Comparison of ENCODE assay signal across 9 cellular contexts in the genomic region with DNA sequence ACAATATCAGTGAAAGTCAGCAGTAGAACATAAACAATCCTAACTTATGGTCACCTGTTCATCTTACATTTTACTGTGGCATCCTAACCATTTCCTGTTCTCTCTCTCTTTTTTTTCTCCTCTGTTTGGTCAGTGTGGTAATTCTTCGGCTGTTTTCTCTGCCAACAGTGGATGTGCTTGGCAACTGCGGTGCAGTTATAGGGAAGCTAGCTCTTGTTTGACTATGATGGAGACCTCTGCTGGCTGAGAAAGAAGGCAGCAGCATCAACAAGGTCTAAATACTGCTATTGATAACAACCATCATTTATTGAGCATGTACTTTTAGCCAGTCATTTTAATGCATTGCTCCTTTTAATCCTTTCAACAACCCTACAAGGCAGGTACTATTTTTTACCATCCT. TPM values are rescaled to one million over a fixed set of nuclear protein-coding genes. Genes with fewer than 3 reads are reported as not detected.
DNase-seq lines count a peak whose midpoint lies in the region; ATAC-seq and TF ChIP-seq lines count a peak whose summit lies in the region.
"Had no signal": no experiment of that assay in that cellular context is flagged by ENCODE, and none has a peak within 500 bp of the region (broad histone marks: within the 10 kb centered on the region; RNA-seq: fewer than 3 reads in every experiment).

No MANE protein-coding gene starts in this region.

- H3K27me3 Mint-ChIP-seq in endothelial cell (ENCODE audit: unreplicated experiment): no peaks in the 10 kb centered on the region

- DNase-seq in DMS114 treated with DMSO at 0.1 percent for 48 hours (lab: John Stamatoyannopoulos, UW; ENCODE audit: unreplicated experiment) (peak; percentile 31), HT1080 (ENCODE audit: low read depth) (peak; percentile 65), SHP77 (lab: John Stamatoyannopoulos, UW) (peak; percentile 16 to 54), hepatocyte (ENCODE audit: low spot score) (no peak), endothelial cell (ENCODE audit: low spot score) (no peak)

- ATAC-seq in GM21723 (IDR thresholded peaks at IDR 0.05; ENCODE audit: unreplicated experiment): no peak
- ATAC-seq in GM19452 (IDR thresholded peaks at IDR 0.05; ENCODE audit: unreplicated experiment): no peak
- no peak for ATAC-seq in GM19467 (IDR thresholded peaks at IDR 0.05; ENCODE audit: unreplicated experiment)

- no peaks in the 10 kb centered on the region for H3K27me3 ChIP-seq in hepatocyte

- no peaks in the 10 kb centered on the region for H3K9me3 ChIP-seq in hepatocyte (ENCODE audit: low read depth)

- H3K36me3 ChIP-seq in hepatocyte (replicated peaks; ENCODE audit: insufficient read depth, low read depth): no peaks in the 10 kb centered on the region

- H3K4me2 ChIP-seq in hepatocyte: no peak overlapping the region

- H3K4me3 Mint-ChIP-seq in endothelial cell (ENCODE audit: unreplicated experiment): no peak overlapping the region

- WGBS in hepatocyte (ENCODE audit: low lambda C conversion rate, missing lambda C conversion rate): 30% methylated on average over 2 of the region's 2 CpGs

- no peak overlapping the region for H2AFZ ChIP-seq in hepatocyte

- no peaks in the 10 kb centered on the region for H3K79me2 ChIP-seq in hepatocyte

- H4K20me1 ChIP-seq in hepatocyte (ENCODE audit: insufficient read depth, poor library complexity, severe bottlenecking): no peaks in the 10 kb centered on the region

- no peaks in the 10 kb centered on the region for H3K4me1 Mint-ChIP-seq in endothelial cell (ENCODE audit: unreplicated experiment)

- no peaks in the 10 kb centered on the region for H3K9me2 ChIP-seq in hepatocyte (replicated peaks; ENCODE audit: insufficient read depth)

- H3K4me3 ChIP-seq in hepatocyte: no peak overlapping the region

- TF ChIP-seq CTCF in hepatocyte (IDR thresholded peaks at IDR 0.05; ENCODE audit: poor library complexity) (peak; percentile 26), endothelial cell (IDR thresholded peaks at IDR 0.05; ENCODE audit: unreplicated experiment) (no peak)

- no peaks in the 10 kb centered on the region for H3K36me3 Mint-ChIP-seq in endothelial cell (ENCODE audit: low read depth, unreplicated experiment)

- no peaks in the 10 kb centered on the region for H3K4me1 ChIP-seq in hepatocyte (ENCODE audit: insufficient read depth)

- H3K27ac Mint-ChIP-seq in endothelial cell (ENCODE audit: unreplicated experiment): no peak overlapping the region

- H3K9me3 Mint-ChIP-seq in endothelial cell (ENCODE audit: unreplicated experiment): no peaks in the 10 kb centered on the region

- H3K27ac ChIP-seq in hepatocyte: no peak overlapping the region

RNA-seq across cellular contexts. Expression of gene DRD3, which starts 0.7 kb away (rescaled TPM):
- not detected in 2 replicates for total RNA-seq in HT1080 (2014; rRNA removed; shearing (Covaris generic))
- polyA plus RNA-seq in HT1080 (2015; cell fraction: cytosol; rRNA removed): not detected in 2 replicates
- not detected in 2 replicates for polyA plus RNA-seq in HT1080 (2015; cell fraction: nucleus; rRNA removed)
- not detected in 2 replicates for total RNA-seq in hepatocyte
- polyA plus RNA-seq in hepatocyte: not detected in 2 replicates
- total RNA-seq in endothelial cell (ENCODE audit: unreplicated experiment): not detected
- total RNA-seq: mononuclear cell had no signal

RNA-seq across cellular contexts. Expression of gene ZNF80, which starts 57.8 kb away (rescaled TPM):
- total RNA-seq in HT1080 (2014; rRNA removed; shearing (Covaris generic)): not detected in 2 replicates
- not detected in 2 replicates for polyA plus RNA-seq in HT1080 (2015; cell fraction: cytosol; rRNA removed)
- not detected in 2 replicates for polyA plus RNA-seq in HT1080 (2015; cell fraction: nucleus; rRNA removed)
- total RNA-seq in hepatocyte: not detected in 2 replicates
- not detected in 2 replicates for polyA plus RNA-seq in hepatocyte
- not detected for total RNA-seq in endothelial cell (ENCODE audit: unreplicated experiment)

Comparison
In these comparisons a context has a peak if more than half of its experiments do, and no peak if none do; other contexts are left out.
1. DNase-seq: peak in DMS114 treated with DMSO at 0.1 percent for 48 hours (single experiment), HT1080 (single experiment) and SHP77 (2 of 2); none in hepatocyte (single experiment) and endothelial cell (single experiment).